In the genomic region with DNA sequence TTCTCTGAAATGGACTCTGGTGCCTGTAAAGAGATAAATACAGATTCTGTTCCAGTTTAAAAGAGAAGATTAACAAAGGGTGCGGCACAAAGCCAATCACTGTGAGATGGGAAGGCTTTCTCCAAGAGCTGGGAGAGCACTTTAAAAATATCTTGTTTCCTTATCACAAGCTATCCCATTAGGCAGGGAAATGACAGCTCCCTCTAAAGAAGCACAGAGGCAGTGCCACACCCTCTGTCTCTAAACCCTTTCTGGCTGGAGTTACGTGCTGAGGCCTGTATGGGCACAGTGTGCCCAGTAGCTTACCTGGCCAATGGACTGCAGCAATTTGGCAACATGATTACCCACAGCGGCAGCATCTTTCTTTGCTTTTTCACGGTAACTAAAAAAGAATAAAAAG, we compare ENCODE assay signal across 24 cellular contexts. TPM values are rescaled to one million over a fixed set of nuclear protein-coding genes. Genes with fewer than 3 reads are reported as not detected.
"Had no signal": no experiment of that assay in that cellular context is flagged by ENCODE, and none has a peak within 500 bp of the region (broad histone marks: within the 10 kb centered on the region; RNA-seq: fewer than 3 reads in every experiment).

No MANE protein-coding gene starts in this region.

- DNase-seq: activated CD8-positive, alpha-beta memory T cell treated with anti-CD3 and anti-CD28 coated beads for 24 hours; activated CD8-positive, alpha-beta memory T cell treated with anti-CD3 and anti-CD28 coated beads, Interleukin-2, amount 50 U/mL, for 48 hours; activated gamma-delta T cell; gastrocnemius medialis; kidney; left lung; naive thymus-derived CD4-positive, alpha-beta T cell; stimulated activated CD4-positive, alpha-beta T cell treated with anti-CD3 and anti-CD28 coated beads, Interleukin-12 subunit alpha, Interleukin-12 subunit beta, amount 100 ng/mL, for 4 hours; stimulated activated CD4-positive, alpha-beta T cell treated with anti-CD3 and anti-CD28 coated beads, Interleukin-1b, Interleukin-23, amount 100 ng/mL, for 48 hours; stimulated activated CD8-positive, alpha-beta memory T cell treated with anti-CD3 and anti-CD28 coated beads, Interleukin-4, amount 100 ng/mL, for 48 hours; stimulated activated naive CD4-positive, alpha-beta T cell treated with Interleukin-2 at 50 U/mL for 16 hours; T-helper 1 cell; T-helper 9 cell; thyroid gland had no signal

- H3K9me3 ChIP-seq: gastrocnemius medialis, left lung, thyroid gland had no signal

- H3K4me1 Mint-ChIP-seq: activated naive CD4-positive, alpha-beta T cell treated with anti-CD3 and anti-CD28 coated beads, Interleukin-2, amount 50 U/mL, for 24 hours; memory B cell; neural progenitor cell had no signal

- H3K27me3 ChIP-seq: gastrocnemius medialis, left lung, neural progenitor cell, thyroid gland had no signal

- H3K27ac ChIP-seq: gastrocnemius medialis, left lung, neural progenitor cell, thyroid gland had no signal

- ATAC-seq: gastrocnemius medialis; left lung; naive thymus-derived CD4-positive, alpha-beta T cell had no signal

- H3K4me2 ChIP-seq: neural progenitor cell had no signal

- FAIRE-seq: kidney had no signal

- H3K4me1 ChIP-seq: gastrocnemius medialis, left lung, neural progenitor cell, thyroid gland had no signal

- H3K9me3 Mint-ChIP-seq: activated naive CD4-positive, alpha-beta T cell treated with anti-CD3 and anti-CD28 coated beads, Interleukin-2, amount 50 U/mL, for 24 hours; memory B cell; naive thymus-derived CD4-positive, alpha-beta T cell; neural progenitor cell had no signal

- H3K4me3 Mint-ChIP-seq: activated naive CD4-positive, alpha-beta T cell treated with anti-CD3 and anti-CD28 coated beads, Interleukin-2, amount 50 U/mL, for 24 hours; memory B cell; naive thymus-derived CD4-positive, alpha-beta T cell; neural progenitor cell had no signal

- H3K4me3 ChIP-seq: gastrocnemius medialis, left lung, neural progenitor cell, thyroid gland had no signal

- H3K9ac ChIP-seq: neural progenitor cell had no signal

- H2AFZ ChIP-seq: neural progenitor cell had no signal

- H3K27ac Mint-ChIP-seq: memory B cell, neural progenitor cell, progenitor cell of endocrine pancreas had no signal

- H3K27me3 Mint-ChIP-seq: activated naive CD4-positive, alpha-beta T cell treated with anti-CD3 and anti-CD28 coated beads, Interleukin-2, amount 50 U/mL, for 24 hours; memory B cell; naive thymus-derived CD4-positive, alpha-beta T cell; progenitor cell of endocrine pancreas had no signal

RNA-seq across cellular contexts. Expression of gene TERB1, which starts 9.0 kb away (rescaled TPM):
- total RNA-seq: dermis microvascular lymphatic vessel endothelial cell, epithelial cell of proximal tubule, gastrocnemius medialis, left lung, mucosa of gallbladder, progenitor cell of endocrine pancreas, urinary bladder had no signal
- polyA plus RNA-seq: naive thymus-derived CD4-positive, alpha-beta T cell; urinary bladder had no signal

RNA-seq across cellular contexts. Expression of gene CA7, which starts 33.8 kb away (rescaled TPM):
- total RNA-seq: dermis microvascular lymphatic vessel endothelial cell; kidney; left lung; mucosa of gallbladder; naive thymus-derived CD4-positive, alpha-beta T cell; osteoblast; progenitor cell of endocrine pancreas; subcutaneous adipose tissue; urinary bladder had no signal
- polyA plus RNA-seq: naive thymus-derived CD4-positive, alpha-beta T cell; urinary bladder had no signal
